Comparison of ENCODE assay signal across 8 cellular contexts in the genomic region with DNA sequence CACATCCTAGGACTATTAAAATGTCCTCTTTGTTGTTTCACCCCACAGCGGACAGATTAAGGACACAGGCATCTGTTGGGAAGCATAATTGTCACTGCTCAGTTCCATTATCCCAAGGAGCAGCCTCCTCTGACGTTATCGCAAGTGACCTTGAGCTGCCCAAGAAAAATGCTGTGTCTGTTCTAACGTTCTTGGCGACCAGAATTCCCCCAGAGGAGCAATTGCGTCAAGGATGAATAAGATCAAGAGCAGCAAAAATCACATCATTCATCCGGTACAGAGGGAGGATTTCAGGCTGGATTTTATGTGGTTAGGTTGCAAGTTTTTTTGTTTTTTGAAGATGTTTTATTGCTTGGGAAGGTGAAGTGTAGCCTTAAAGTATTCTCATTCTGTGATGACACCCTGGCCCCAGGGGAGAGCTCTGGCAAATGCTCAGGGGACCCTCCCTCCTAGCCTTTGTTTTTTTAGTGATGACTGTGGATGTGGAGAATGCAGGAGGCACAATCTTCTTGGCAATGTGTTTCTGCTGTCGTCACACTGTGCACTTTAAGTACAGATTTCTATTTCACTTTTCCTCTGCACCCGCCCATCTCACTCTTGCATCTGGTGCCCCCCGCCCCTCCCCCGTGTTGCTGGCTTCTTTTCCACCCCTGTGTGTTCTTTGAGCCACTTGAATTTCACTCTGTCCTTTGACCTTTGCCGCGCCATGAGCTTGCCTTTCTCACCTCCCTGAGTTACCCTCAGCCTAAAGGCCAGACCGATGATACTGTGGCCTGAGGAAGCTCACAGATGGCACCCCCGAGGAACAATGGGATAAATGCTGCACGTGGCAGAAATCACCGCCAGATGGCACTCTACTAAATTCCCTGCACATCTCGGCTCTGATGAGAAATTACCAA.
DNase-seq lines count a peak whose midpoint lies in the region; ATAC-seq and TF ChIP-seq lines count a peak whose summit lies in the region.

No MANE protein-coding gene starts in this region.

- H3K36me3 ChIP-seq in WERI-Rb-1 = no peaks in the 10 kb centered on the region

- H3K27ac ChIP-seq in C4-2B (no peak overlapping the region), WERI-Rb-1 (peak overlapping the region; percentile 46)

- in situ Hi-C loops in T47D (cut with HindIII; ENCODE audit: low pct_unique_long_range_greater_than_20kb, low sequenced_read_pairs) = no loop called here

- no peaks in the 10 kb centered on the region for H3K27me3 ChIP-seq in WERI-Rb-1 (ENCODE audit: insufficient read depth, low read depth, severe bottlenecking)

- TF ChIP-seq CTCF in C4-2B (conservative IDR thresholded peaks at IDR 0.05) (peak; percentile 97), GM20000 (IDR thresholded peaks at IDR 0.05; ENCODE audit: extremely low read depth, missing control alignments) (peak; percentile 64), WERI-Rb-1 (IDR thresholded peaks at IDR 0.05; ENCODE audit: low read depth, low read length) (peak; percentile 66)

- no peak for ATAC-seq in HG03460 (IDR thresholded peaks at IDR 0.05; ENCODE audit: unreplicated experiment)

- H3K9me3 ChIP-seq in WERI-Rb-1 (ENCODE audit: severe bottlenecking) = no peaks in the 10 kb centered on the region

- H3K4me3 ChIP-seq in WERI-Rb-1 (ENCODE audit: low read depth, low read length) = no peak overlapping the region

- DNase-seq in GM20000 (ENCODE audit: low spot score) (peak; percentile 56), NCI-H1694 treated with DMSO at 0.1 percent for 48 hours (lab: John Stamatoyannopoulos, UW) (peak; percentile 59), WERI-Rb-1 (peak; percentile 80), T47D (ENCODE audit: low read depth in 1 of 2, low spot score in 1 of 2) (peak; percentile 67 to 72), iris pigment epithelial cell (ENCODE audit: low read depth) (peak; percentile 90)
- DNase-seq in stimulated activated CD4-positive, alpha-beta T cell treated with anti-CD3 and anti-CD28 coated beads, Interleukin-12 subunit alpha, Interleukin-12 subunit beta, amount 100 ng/mL, for 48 hours (ENCODE audit: low read depth in 2 of 3, low spot score in 1 of 3) = peak; percentile 58 to 66 (median 59)
